29 cellular contexts compared by ENCODE assay signal in genomic region chr12:1646908-1647669, GRCh38. TPM values are rescaled to one million over a fixed set of nuclear protein-coding genes. Genes with fewer than 3 reads are reported as not detected.
DNase-seq lines count a peak whose midpoint lies in the region; ATAC-seq, FAIRE-seq and TF ChIP-seq lines count a peak whose summit lies in the region.
"Had no signal": no experiment of that assay in that cellular context is flagged by ENCODE, and none has a peak within 500 bp of the region (broad histone marks: within the 10 kb centered on the region; RNA-seq: fewer than 3 reads in every experiment).

No MANE protein-coding gene starts in this region.

- CTCF ChIA-PET in HepG2 (lab: Yijun Ruan, JAX; ENCODE audit: low intra/inter-chr PET ratio, low total read pairs), result no interaction called here

- peak overlapping the region in 2 of 7 donors; percentile 10 to 32 for H3K27ac Mint-ChIP-seq in CD14-positive monocyte
- H3K27ac Mint-ChIP-seq: CD4-positive, CD25-positive, alpha-beta regulatory T cell; stimulated activated naive B cell treated with anti-CD40 and anti-IgM and Interleukin-4, amounts not matched to agents 10 μg/mL and 1 μg/mL and 100 μg/mL, for 72 hours; T-cell had no signal

- H3K4me3 ChIP-seq in HepG2 (replicated peaks in 1 of 3; ENCODE audit: insufficient read depth in 1 of 3, low read depth in 2 of 3, low read length in 3 of 3) (peak overlapping the region in 2 of 3 experiments; percentile 4 to 42; a peak in 3 of 6 replicates), tibial artery (no peak overlapping the region)
- H3K4me3 ChIP-seq: heart right ventricle, SJCRH30, spleen had no signal

- FAIRE-seq in HepG2 (lab: Jason Lieb, UNC), result no peak
- FAIRE-seq: bronchial epithelial cell, colon, TTC549 had no signal

- H3K4me1 ChIP-seq in HepG2 (ENCODE audit: insufficient read depth, low read length) (peaks cover 38% of the 10 kb centered on the region), tibial artery (peaks cover 0 to 31% (median 18%) of the 10 kb centered on the region in 4 donors)
- H3K4me1 ChIP-seq: foreskin keratinocyte, SJCRH30 had no signal

- H3K36me3 ChIP-seq in HepG2 (replicated peaks in 1 of 2; ENCODE audit: control insufficient read depth in 1 of 2, insufficient read depth in 2 of 2, low read length in 2 of 2) (no peaks in the 10 kb centered on the region), tibial artery (peaks cover 0 to 6% (median 0%) of the 10 kb centered on the region in 3 donors)
- H3K36me3 ChIP-seq: spleen had no signal

- TF ChIP-seq RAD21 in HepG2 (CRISPR knock-in tag; IDR thresholded peaks at IDR 0.05), result no peak

- DNase-seq in CD14-positive monocyte (ENCODE audit: low spot score), result no peak
- peak; percentile 11 to 26 for DNase-seq in NOMO-1 (lab: John Stamatoyannopoulos, UW; ENCODE audit: unreplicated experiment in 2 of 2)
- DNase-seq in HepG2 (ENCODE audit: low spot score), result no peak
- DNase-seq in DMS53 (lab: John Stamatoyannopoulos, UW), result no peak
- DNase-seq in NCI-H2081 treated with DMSO at 0.1 percent for 48 hours (lab: John Stamatoyannopoulos, UW), result no peak
- no peak for DNase-seq in tibial artery
- DNase-seq in NCI-H1048 (lab: John Stamatoyannopoulos, UW), result no peak
- DNase-seq: activated CD4-positive, alpha-beta T cell treated with anti-CD3 and anti-CD28 coated beads for 1 hour; activated CD8-positive, alpha-beta memory T cell treated with anti-CD3 and anti-CD28 coated beads for 24 hours; activated T-cell treated with anti-CD3 and anti-CD28 coated beads, Interleukin-2, amount 50 U/mL, for 4 hours; CD4-positive, CD25-positive, alpha-beta regulatory T cell; foreskin keratinocyte; heart right ventricle; left colon; MM.1S; naive B cell; NCI-H1694 treated with DMSO at 0.1 percent for 48 hours; NCI-H526 treated with DMSO at 0.1 percent for 48 hours; right cardiac atrium; SJCRH30; spleen; stimulated activated CD4-positive, alpha-beta T cell treated with anti-CD3 and anti-CD28 coated beads, Interleukin-2, amount 100 ng/mL, for 48 hours; stimulated activated naive B cell treated with anti-CD40 and anti-IgM and Interleukin-4, amounts not matched to agents 10 μg/mL and 1 μg/mL and 100 μg/mL, for 72 hours; T-cell had no signal

- H3K4me1 Mint-ChIP-seq in CD14-positive monocyte, result peaks cover 28% of the 10 kb centered on the region

- H3K79me2 ChIP-seq in HepG2 (ENCODE audit: insufficient read depth, low read length), result no peaks in the 10 kb centered on the region

- intact Hi-C loops in CD14-positive monocyte (cut with micrococcal nuclease), result no loop called here
- intact Hi-C loops in HepG2 (cut with micrococcal nuclease; ENCODE audit: unreplicated experiment), result no loop called here
- intact Hi-C loops in tibial artery (cut with DNase I; ENCODE audit: low total_unique reads), result loop anchor here (10.0 kb wide), 1 partner anchor 298 kb away; no protein-coding TSS in a partner anchor

- peak overlapping the region; percentile 40 to 58 for H3K4me3 Mint-ChIP-seq in CD14-positive monocyte
- H3K4me3 Mint-ChIP-seq: activated T-cell treated with anti-CD3 and anti-CD28 coated beads, Interleukin-2, amount 50 U/mL, for 4 hours; CD4-positive, CD25-positive, alpha-beta regulatory T cell; stimulated activated naive B cell treated with anti-CD40 and anti-IgM and Interleukin-4, amounts not matched to agents 10 μg/mL and 1 μg/mL and 100 μg/mL, for 72 hours; T-cell had no signal

- in situ Hi-C loops in HepG2 (cut with HindIII; ENCODE audit: extremely low pct_ligation_motif_present, low pct_unique_long_range_greater_than_20kb), result loop anchor here (5.0 kb wide), 1 partner anchor 290 kb away; no protein-coding TSS in a partner anchor

- TF ChIP-seq EP300 in HepG2 (IDR thresholded peaks at IDR 0.05; ENCODE audit: low read depth in 2 of 2, low read length in 2 of 2), result no peak
- no peak for TF ChIP-seq EP300 in HepG2 (CRISPR knock-in tag; IDR thresholded peaks at IDR 0.05; ENCODE audit: borderline replicate concordance)

- no peak for TF ChIP-seq POLR2A in HepG2 (IDR thresholded peaks at IDR 0.05; ENCODE audit: insufficient read depth in 1 of 2, low read depth in 2 of 2, low read length in 2 of 2)

- H3K9me3 Mint-ChIP-seq in CD14-positive monocyte, result peaks cover 0 to 1% (median 0%) of the 10 kb centered on the region in 7 donors
- H3K9me3 Mint-ChIP-seq: activated T-cell treated with anti-CD3 and anti-CD28 coated beads, Interleukin-2, amount 50 U/mL, for 4 hours; CD4-positive, CD25-positive, alpha-beta regulatory T cell; naive B cell; stimulated activated naive B cell treated with anti-CD40 and anti-IgM and Interleukin-4, amounts not matched to agents 10 μg/mL and 1 μg/mL and 100 μg/mL, for 72 hours; T-cell had no signal

- H2AFZ ChIP-seq in HepG2 (ENCODE audit: low read length), result no peak overlapping the region

- no peaks in the 10 kb centered on the region for H4K20me1 ChIP-seq in HepG2 (ENCODE audit: insufficient read depth, low read length)

- peaks cover 19 to 25% of the 10 kb centered on the region in 2 donors for H3K36me3 Mint-ChIP-seq in CD14-positive monocyte
- H3K36me3 Mint-ChIP-seq: CD4-positive, CD25-positive, alpha-beta regulatory T cell; naive B cell; T-cell had no signal

- H3K9ac ChIP-seq in HepG2 (ENCODE audit: insufficient read depth, low read depth, low read length), result no peak overlapping the region

- H3K9me3 ChIP-seq in HepG2 (ENCODE audit: low read length), result no peaks in the 10 kb centered on the region
- H3K9me3 ChIP-seq in tibial artery, result no peaks in the 10 kb centered on the region
- H3K9me3 ChIP-seq: heart right ventricle, SJCRH30, spleen had no signal

- H3K27ac ChIP-seq in HepG2 (ENCODE audit: extremely low read length, insufficient read depth, low read length) (no peak overlapping the region), tibial artery (no peak overlapping the region)
- H3K27ac ChIP-seq: foreskin keratinocyte, heart right ventricle, SJCRH30, spleen had no signal

- ATAC-seq in GM21619 (IDR thresholded peaks at IDR 0.05; ENCODE audit: unreplicated experiment), result peak; percentile 53
- peak; percentile 72 for ATAC-seq in HepG2
- ATAC-seq: activated T-cell treated with anti-CD3 and anti-CD28 coated beads, Interleukin-2, amount 50 U/mL, for 4 hours; esophagus mucosa; foreskin keratinocyte; heart right ventricle; left colon; right cardiac atrium; T-cell had no signal

- H3K27me3 ChIP-seq in HepG2 (ENCODE audit: control insufficient read depth in 1 of 2, insufficient read depth in 2 of 2, low read length in 2 of 2) (peaks cover 4 to 73% of the 10 kb centered on the region in 2 experiments; a peak in 4 of 5 replicates), tibial artery (no peaks in the 10 kb centered on the region)
- H3K27me3 ChIP-seq: foreskin keratinocyte, heart right ventricle, SJCRH30 had no signal

- H3K27me3 Mint-ChIP-seq in CD14-positive monocyte (ENCODE audit: low read depth in 3 of 3), result peaks cover 0 to 2% (median 0%) of the 10 kb centered on the region in 3 donors

- H3K4me2 ChIP-seq in HepG2 (ENCODE audit: low read depth, low read length), result peak overlapping the region; percentile 67

- WGBS in HepG2 (ENCODE audit: low lambda C conversion rate), result 37% methylated on average over 11 of the region's 16 CpGs

- TF ChIP-seq CTCF in CD14-positive monocyte (IDR thresholded peaks at IDR 0.05), result no peak
- no peak for TF ChIP-seq CTCF in HepG2 (CRISPR knock-in tag; IDR thresholded peaks at IDR 0.05)
- TF ChIP-seq CTCF in tibial artery (IDR thresholded peaks at IDR 0.05), result no peak

- no TSS peak for BruUV-seq in HepG2 (replicated peaks; lab: Mats Ljungman, UMichigan)

- POLR2A ChIA-PET in HepG2 (lab: Yijun Ruan, JAX), result no interaction called here

RNA-seq across cellular contexts. Expression of gene WNT5B, which starts 18.1 kb away (rescaled TPM):
- polyA plus RNA-seq in CD14-positive monocyte (1 to 10 TPM; 2.7 to 4.1 TPM), HepG2 (2011; rRNA removed) (not detected in 2 replicates)
- total RNA-seq in HepG2 (2016; rRNA removed; fragmentation: Illumina TruSeq; extraction: Trizol), result 0.04 TPM in 1 of 2 replicates, not detected in the other
- not detected in 2 replicates for total RNA-seq in HepG2 (2016; cell fraction: cytosol; rRNA removed; fragmentation: Illumina TruSeq; extraction: Trizol; ENCODE audit: low read depth)
- total RNA-seq in HepG2 (2016; cell fraction: insoluble cytoplasmic fraction; rRNA removed; fragmentation: Illumina TruSeq; extraction: Trizol), result 0.06 TPM in 1 of 2 replicates, not detected in the other
- not detected in 2 replicates for total RNA-seq in HepG2 (2016; cell fraction: membrane; rRNA removed; fragmentation: Illumina TruSeq; extraction: Trizol)
- not detected in 2 replicates for total RNA-seq in HepG2 (2016; cell fraction: nucleus; rRNA removed; fragmentation: Illumina TruSeq; extraction: Trizol)
- 0.04 TPM in 2 replicates for polyA plus RNA-seq in HepG2 (2011; cell fraction: cytosol; rRNA removed)
- not detected in 2 replicates for polyA plus RNA-seq in HepG2 (2011; cell fraction: nucleus; rRNA removed)
- not detected in 2 replicates for polyA plus RNA-seq in HepG2 (2012)
- polyA plus RNA-seq in HepG2 (2016; cell fraction: cytosol; fragmentation: Illumina TruSeq; extraction: Trizol; ENCODE audit: low read depth), result not detected in 2 replicates
- polyA plus RNA-seq in HepG2 (2016; cell fraction: insoluble cytoplasmic fraction; fragmentation: Illumina TruSeq; extraction: Trizol; ENCODE audit: low read depth), result not detected in 2 replicates
- polyA plus RNA-seq in HepG2 (2016; cell fraction: membrane; fragmentation: Illumina TruSeq; extraction: Trizol; ENCODE audit: low read depth), result not detected in 2 replicates
- polyA plus RNA-seq in HepG2 (2016; cell fraction: nucleus; fragmentation: Illumina TruSeq; extraction: Trizol; ENCODE audit: insufficient read depth, low read depth), result not detected in 2 replicates
- not detected in 2 replicates for polyA minus RNA-seq in HepG2 (2011; rRNA and poly(A)+ RNA removed; ENCODE audit: low replicate concordance)
- not detected in 2 replicates for polyA minus RNA-seq in HepG2 (2011; cell fraction: cytosol; rRNA and poly(A)+ RNA removed)
- polyA minus RNA-seq in HepG2 (2011; cell fraction: nucleus; rRNA and poly(A)+ RNA removed), result not detected in 2 replicates
- total RNA-seq: CD4-positive, CD25-positive, alpha-beta regulatory T cell had no signal
- polyA plus RNA-seq: CD4-positive, CD25-positive, alpha-beta regulatory T cell had no signal

RNA-seq across cellular contexts. Expression of gene ADIPOR2, which starts 43.8 kb away (rescaled TPM):
- polyA plus RNA-seq in CD14-positive monocyte, result 1 to 10 TPM; 3.9 to 6.2 TPM
- 35.2 and 40.8 TPM in 2 replicates for total RNA-seq in HepG2 (2016; rRNA removed; fragmentation: Illumina TruSeq; extraction: Trizol)
- 14.0 and 15.3 TPM in 2 replicates for total RNA-seq in HepG2 (2016; cell fraction: cytosol; rRNA removed; fragmentation: Illumina TruSeq; extraction: Trizol; ENCODE audit: low read depth)
- 34.6 and 36.8 TPM in 2 replicates for total RNA-seq in HepG2 (2016; cell fraction: insoluble cytoplasmic fraction; rRNA removed; fragmentation: Illumina TruSeq; extraction: Trizol)
- total RNA-seq in HepG2 (2016; cell fraction: membrane; rRNA removed; fragmentation: Illumina TruSeq; extraction: Trizol), result 32.2 and 37.5 TPM in 2 replicates
- total RNA-seq in HepG2 (2016; cell fraction: nucleus; rRNA removed; fragmentation: Illumina TruSeq; extraction: Trizol), result 57.1 and 62.9 TPM in 2 replicates
- polyA plus RNA-seq in HepG2 (2011; rRNA removed), result 52.2 and 56.5 TPM in 2 replicates
- polyA plus RNA-seq in HepG2 (2011; cell fraction: cytosol; rRNA removed), result 30.4 and 47.3 TPM in 2 replicates
- polyA plus RNA-seq in HepG2 (2011; cell fraction: nucleus; rRNA removed), result 39.2 and 60.6 TPM in 2 replicates
- polyA plus RNA-seq in HepG2 (2012), result 68.6 and 70.3 TPM in 2 replicates
- 8.2 TPM in 2 replicates for polyA plus RNA-seq in HepG2 (2016; cell fraction: cytosol; fragmentation: Illumina TruSeq; extraction: Trizol; ENCODE audit: low read depth)
- polyA plus RNA-seq in HepG2 (2016; cell fraction: insoluble cytoplasmic fraction; fragmentation: Illumina TruSeq; extraction: Trizol; ENCODE audit: low read depth), result 42.4 and 47.2 TPM in 2 replicates
- polyA plus RNA-seq in HepG2 (2016; cell fraction: membrane; fragmentation: Illumina TruSeq; extraction: Trizol; ENCODE audit: low read depth), result 24.7 and 28.3 TPM in 2 replicates
- polyA plus RNA-seq in HepG2 (2016; cell fraction: nucleus; fragmentation: Illumina TruSeq; extraction: Trizol; ENCODE audit: insufficient read depth, low read depth), result 75.6 and 80.5 TPM in 2 replicates
- 53.2 and 63.9 TPM in 2 replicates for polyA minus RNA-seq in HepG2 (2011; rRNA and poly(A)+ RNA removed; ENCODE audit: low replicate concordance)
- 37.1 and 43.3 TPM in 2 replicates for polyA minus RNA-seq in HepG2 (2011; cell fraction: cytosol; rRNA and poly(A)+ RNA removed)
- 89.9 and 92.1 TPM in 2 replicates for polyA minus RNA-seq in HepG2 (2011; cell fraction: nucleus; rRNA and poly(A)+ RNA removed)

RNA-seq across cellular contexts. Expression of gene FBXL14, which starts 52.7 kb away (rescaled TPM):
- polyA plus RNA-seq in CD14-positive monocyte, result 1 to 10 TPM; 6.2 to 7.2 TPM
- 5.5 and 7.0 TPM in 2 replicates for total RNA-seq in HepG2 (2016; rRNA removed; fragmentation: Illumina TruSeq; extraction: Trizol)
- total RNA-seq in HepG2 (2016; cell fraction: cytosol; rRNA removed; fragmentation: Illumina TruSeq; extraction: Trizol; ENCODE audit: low read depth), result 1.6 TPM in 2 replicates
- 5.8 and 6.3 TPM in 2 replicates for total RNA-seq in HepG2 (2016; cell fraction: insoluble cytoplasmic fraction; rRNA removed; fragmentation: Illumina TruSeq; extraction: Trizol)
- total RNA-seq in HepG2 (2016; cell fraction: membrane; rRNA removed; fragmentation: Illumina TruSeq; extraction: Trizol), result 7.3 and 8.4 TPM in 2 replicates
- total RNA-seq in HepG2 (2016; cell fraction: nucleus; rRNA removed; fragmentation: Illumina TruSeq; extraction: Trizol), result 3.5 and 4.2 TPM in 2 replicates
- polyA plus RNA-seq in HepG2 (2011; rRNA removed), result 7.2 and 7.4 TPM in 2 replicates
- polyA plus RNA-seq in HepG2 (2011; cell fraction: cytosol; rRNA removed), result 5.7 and 11.0 TPM in 2 replicates
- 4.8 and 5.6 TPM in 2 replicates for polyA plus RNA-seq in HepG2 (2011; cell fraction: nucleus; rRNA removed)
- 1.5 and 3.4 TPM in 2 replicates for polyA plus RNA-seq in HepG2 (2012)
- polyA plus RNA-seq in HepG2 (2016; cell fraction: cytosol; fragmentation: Illumina TruSeq; extraction: Trizol; ENCODE audit: low read depth), result 1.3 and 1.5 TPM in 2 replicates
- 4.3 and 4.9 TPM in 2 replicates for polyA plus RNA-seq in HepG2 (2016; cell fraction: insoluble cytoplasmic fraction; fragmentation: Illumina TruSeq; extraction: Trizol; ENCODE audit: low read depth)
- 3.9 and 4.6 TPM in 2 replicates for polyA plus RNA-seq in HepG2 (2016; cell fraction: membrane; fragmentation: Illumina TruSeq; extraction: Trizol; ENCODE audit: low read depth)
- polyA plus RNA-seq in HepG2 (2016; cell fraction: nucleus; fragmentation: Illumina TruSeq; extraction: Trizol; ENCODE audit: insufficient read depth, low read depth), result 2.8 and 3.0 TPM in 2 replicates
- 24.9 and 37.9 TPM in 2 replicates for polyA minus RNA-seq in HepG2 (2011; rRNA and poly(A)+ RNA removed; ENCODE audit: low replicate concordance)
- 5.9 and 9.1 TPM in 2 replicates for polyA minus RNA-seq in HepG2 (2011; cell fraction: cytosol; rRNA and poly(A)+ RNA removed)
- 3.3 and 4.5 TPM in 2 replicates for polyA minus RNA-seq in HepG2 (2011; cell fraction: nucleus; rRNA and poly(A)+ RNA removed)

Comparison
In these comparisons a context has a peak if more than half of its experiments do, and no peak if none do; other contexts are left out.
1. DNase-seq: peak in NOMO-1 (2 of 2); none in CD14-positive monocyte (single experiment), HepG2 (single experiment), DMS53 (single experiment), NCI-H2081 treated with DMSO at 0.1 percent for 48 hours (single experiment), tibial artery (0 of 2) and NCI-H1048 (single experiment).
2. H3K4me3 ChIP-seq: peak in HepG2 (2 of 3); none in tibial artery (0 of 2).